8 cellular contexts compared by ENCODE assay signal in the genomic region with DNA sequence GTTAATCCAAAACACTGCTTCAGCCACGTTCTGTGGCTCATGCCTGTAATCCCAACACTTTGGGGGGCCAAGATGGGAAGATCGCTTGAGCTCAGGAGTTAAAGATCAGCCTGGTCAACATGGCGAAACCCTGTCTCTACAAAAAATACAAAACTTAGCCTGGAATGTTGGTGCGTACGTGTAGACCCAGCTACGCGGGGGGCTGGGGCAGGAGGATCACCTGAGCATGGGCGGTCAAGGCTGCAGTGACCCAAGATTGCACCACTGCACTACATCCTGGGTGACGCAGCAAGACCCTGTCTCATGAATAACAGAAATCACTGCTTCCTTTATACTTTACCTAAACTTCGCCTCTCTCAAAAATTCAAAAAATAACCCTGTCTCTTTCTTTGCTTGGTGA.
"Had no signal": no experiment of that assay in that cellular context is flagged by ENCODE, and none has a peak within 500 bp of the region (broad histone marks: within the 10 kb centered on the region; RNA-seq: fewer than 3 reads in every experiment).

No MANE protein-coding gene starts in this region.

- H3K27ac ChIP-seq: HL-60, KMS-11 had no signal

- H3K9ac ChIP-seq: KMS-11 had no signal

- ATAC-seq: K562 had no signal

- H3K4me3 Mint-ChIP-seq: IgD-negative memory B cell had no signal

- FAIRE-seq: HTR-8/SVneo, K562 had no signal

- H3K4me2 ChIP-seq: KMS-11 had no signal

- H3K4me3 ChIP-seq: K562 had no signal

- DNase-seq: IMR-90, KBM-7, KG1 had no signal

- H3K4me1 Mint-ChIP-seq: IgD-negative memory B cell had no signal

- H3K27ac Mint-ChIP-seq: IgD-negative memory B cell had no signal

- H3K36me3 Mint-ChIP-seq: IgD-negative memory B cell had no signal

- H3K27me3 Mint-ChIP-seq: IgD-negative memory B cell had no signal
